ENCODE assay signal across 31 cellular contexts in the genomic region with DNA sequence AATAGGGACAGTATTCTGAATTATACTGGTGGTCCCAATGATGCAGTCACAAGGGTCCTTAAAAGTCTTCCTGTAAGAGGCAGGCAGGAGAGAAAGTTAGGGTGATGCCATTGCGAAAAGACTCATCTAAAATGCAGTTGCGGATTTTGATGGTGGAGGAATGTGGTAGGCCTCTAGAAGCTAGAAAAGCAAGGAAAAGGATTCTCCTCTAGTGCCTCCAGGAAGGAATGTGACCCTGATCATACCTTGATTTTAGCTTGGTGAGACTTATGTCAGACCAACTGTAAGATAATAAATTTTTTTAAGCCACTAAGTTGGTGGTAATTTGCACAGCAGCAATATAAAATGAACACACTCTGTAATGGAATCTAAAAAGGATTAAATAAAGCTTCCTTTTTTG. TPM values are rescaled to one million over a fixed set of nuclear protein-coding genes. Genes with fewer than 3 reads are reported as not detected.
"Had no signal": no experiment of that assay in that cellular context is flagged by ENCODE, and none has a peak within 500 bp of the region (broad histone marks: within the 10 kb centered on the region; RNA-seq: fewer than 3 reads in every experiment).

No MANE protein-coding gene starts in this region.

- H3K9me3 ChIP-seq: esophagus muscularis mucosa, gastrocnemius medialis, heart right ventricle had no signal

- FAIRE-seq: astrocyte, bronchial epithelial cell, TTC549 had no signal

- H3K4me2 ChIP-seq: hepatocyte had no signal

- H3K79me2 ChIP-seq: hepatocyte had no signal

- H3K27me3 ChIP-seq: brain microvascular endothelial cell, dorsolateral prefrontal cortex, esophagus muscularis mucosa, foreskin keratinocyte, gastrocnemius medialis, heart right ventricle, hepatocyte had no signal

- H2AFZ ChIP-seq: hepatocyte had no signal

- H3K36me3 ChIP-seq: brain microvascular endothelial cell had no signal

- H3K27ac ChIP-seq: brain microvascular endothelial cell, coronary artery, dorsolateral prefrontal cortex, esophagus muscularis mucosa, foreskin keratinocyte, gastrocnemius medialis, heart right ventricle, hepatocyte had no signal

- H3K4me3 ChIP-seq: coronary artery, dorsolateral prefrontal cortex, esophagus muscularis mucosa, gastrocnemius medialis, heart right ventricle, hepatocyte had no signal

- H3K4me1 ChIP-seq: esophagus muscularis mucosa, foreskin keratinocyte, gastrocnemius medialis, heart right ventricle had no signal

- DNase-seq: activated CD4-positive, alpha-beta memory T cell treated with anti-CD3 and anti-CD28 coated beads, Interleukin-2, amount 10 ng/mL, durations not matched to agents 7 days and 5 days; activated CD4-positive, alpha-beta T cell treated with anti-CD3 and anti-CD28 coated beads for 1 hour; activated CD4-positive, alpha-beta T cell treated with anti-CD3 and anti-CD28 coated beads for 4 hours; activated CD4-positive, alpha-beta T cell treated with anti-CD3 and anti-CD28 coated beads, Interleukin-2, amount 10 ng/mL, durations not matched to agents 7 days and 5 days; activated CD4-positive, alpha-beta T cell treated with anti-CD3 and anti-CD28 coated beads, Interleukin-2, amount 50 U/mL, for 4 hours; activated CD8-positive, alpha-beta memory T cell treated with anti-CD3 and anti-CD28 coated beads, Interleukin-2, amount 50 U/mL, for 48 hours; activated gamma-delta T cell; activated naive CD4-positive, alpha-beta T cell; activated naive CD4-positive, alpha-beta T cell treated with anti-CD3 and anti-CD28 coated beads, Interleukin-2, amount 10 ng/mL, durations not matched to agents 7 days and 5 days; activated naive CD8-positive, alpha-beta T cell treated with anti-CD3 and anti-CD28 coated beads, Interleukin-2, amount 10 ng/mL, durations not matched to agents 7 days and 5 days; activated T-cell treated with anti-CD3 and anti-CD28 coated beads for 4 hours; activated T-cell treated with anti-CD3 and anti-CD28 coated beads, Interleukin-2, amount 50 U/mL, for 24 hours; activated T-cell treated with anti-CD3 and anti-CD28 coated beads, Interleukin-2, amount 50 U/mL, for 72 hours; brain microvascular endothelial cell; dorsolateral prefrontal cortex; effector CD4-positive, alpha-beta T cell; effector memory CD8-positive, alpha-beta T cell; erythroblast; foreskin keratinocyte; gastrocnemius medialis; glutamatergic neuron; heart right ventricle; T-helper 2 cell had no signal

- ATAC-seq: activated naive CD4-positive, alpha-beta T cell treated with anti-CD3 and anti-CD28 coated beads, Interleukin-2, amount 50 U/mL, for 72 hours; activated T-cell treated with anti-CD3 and anti-CD28 coated beads, Interleukin-2, amount 50 U/mL, for 72 hours; effector memory CD8-positive, alpha-beta T cell; foreskin keratinocyte; gastrocnemius medialis; heart right ventricle had no signal

RNA-seq across cellular contexts. Expression of a gene that starts 54.5 kb away (rescaled TPM):
- total RNA-seq: activated CD4-positive, alpha-beta memory T cell treated with anti-CD3 and anti-CD28 coated beads, Interleukin-2, amount 10 ng/mL, durations not matched to agents 7 days and 5 days; activated CD4-positive, alpha-beta T cell treated with anti-CD3 and anti-CD28 coated beads, Interleukin-2, amount 10 ng/mL, durations not matched to agents 7 days and 5 days; activated naive CD4-positive, alpha-beta T cell treated with anti-CD3 and anti-CD28 coated beads, Interleukin-2, amount 50 U/mL, for 72 hours; activated naive CD8-positive, alpha-beta T cell treated with anti-CD3 and anti-CD28 coated beads, Interleukin-2, amount 10 ng/mL, durations not matched to agents 7 days and 5 days; activated T-cell treated with anti-CD3 and anti-CD28 coated beads, Interleukin-2, amount 50 U/mL, for 72 hours; bronchial epithelial cell; T-helper 1 cell treated with Interleukin-12 subunit alpha and Interleukin-12 subunit beta and Interleukin-4 antibody, amounts not matched to agents 30 ng/mL and 1 ng/mL, for 36 hours had no signal
